Comparison of ENCODE assay signal across 1 cellular context in the genomic region with DNA sequence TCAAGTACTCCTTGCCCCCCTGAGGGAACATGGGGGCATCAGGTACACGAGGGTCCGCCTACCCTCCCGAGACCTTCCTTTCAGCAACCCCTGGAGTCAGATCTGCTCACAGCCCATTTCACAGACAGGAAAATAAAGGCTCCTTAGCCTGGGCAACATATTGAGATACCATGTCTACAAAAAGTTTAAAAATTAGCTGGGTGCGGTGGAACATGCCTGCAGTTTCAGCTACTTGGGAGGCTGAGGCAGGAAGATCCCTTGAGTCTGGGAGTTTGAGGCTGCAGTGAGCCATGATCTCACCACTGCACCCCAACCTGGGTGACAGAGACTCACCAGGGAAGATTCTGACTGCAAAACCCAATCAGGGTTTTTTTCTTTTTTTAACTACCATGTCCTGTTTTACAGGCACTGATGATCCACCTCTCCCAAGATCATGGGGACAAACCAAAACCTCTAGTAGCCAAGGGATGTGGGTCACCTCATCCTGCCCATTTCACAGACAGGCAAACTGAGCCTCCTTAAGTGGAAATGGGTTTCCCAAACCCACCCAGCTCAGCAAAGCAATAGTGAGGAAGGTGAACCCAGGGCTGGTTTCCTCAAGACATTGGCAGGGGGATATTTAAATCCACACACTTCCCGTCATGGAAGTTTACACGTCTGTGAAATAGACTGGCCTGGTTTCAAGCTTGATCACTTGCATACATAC.
TF ChIP-seq lines count a peak whose summit lies in the region.

No MANE protein-coding gene starts in this region.

TF ChIP-seq in HepG2, 621 proteins besides CTCF, POLR2A, EP300 and RAD21 (continues in another document):
- TF ChIP-seq ZNF550 (CRISPR knock-in tag; IDR thresholded peaks at IDR 0.05; ENCODE audit: borderline replicate concordance): no peak
- no peak for TF ChIP-seq ZNF713 (CRISPR knock-in tag; IDR thresholded peaks at IDR 0.05)
- TF ChIP-seq, protein P1, sequence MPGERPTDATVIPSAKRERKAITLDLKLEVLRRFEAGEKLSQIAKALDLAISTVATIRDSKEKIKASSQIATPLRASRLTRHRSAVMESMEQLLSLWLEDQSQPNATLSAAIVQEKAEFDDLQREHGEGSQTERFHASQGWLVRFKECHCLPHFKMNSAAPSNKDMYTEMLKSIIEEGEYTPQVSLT (CRISPR knock-in tag; IDR thresholded peaks at IDR 0.05; ENCODE audit: borderline replicate concordance, low read depth): no peak
- TF ChIP-seq ADNP (CRISPR knock-in tag; IDR thresholded peaks at IDR 0.05): peak; percentile 23; the same call in 1 of the 2 replicates
- TF ChIP-seq KAT7 (CRISPR knock-in tag; IDR thresholded peaks at IDR 0.05; ENCODE audit: borderline replicate concordance): no peak
- no peak for TF ChIP-seq POLR2AphosphoS5 (IDR thresholded peaks at IDR 0.05; ENCODE audit: low read depth, low read length)
- TF ChIP-seq PHB2 (IDR thresholded peaks at IDR 0.05; ENCODE audit: partially characterized antibody): no peak
- no peak for TF ChIP-seq HOXD1 (CRISPR knock-in tag; IDR thresholded peaks at IDR 0.05)
- TF ChIP-seq ZNF280B (CRISPR knock-in tag; IDR thresholded peaks at IDR 0.05; ENCODE audit: borderline replicate concordance): no peak
- TF ChIP-seq ZNF121 (CRISPR knock-in tag; IDR thresholded peaks at IDR 0.05): peak; percentile 74
- no peak for TF ChIP-seq DBP (CRISPR knock-in tag; IDR thresholded peaks at IDR 0.05; ENCODE audit: not compliant biosample characterization)
- TF ChIP-seq, protein P2, sequence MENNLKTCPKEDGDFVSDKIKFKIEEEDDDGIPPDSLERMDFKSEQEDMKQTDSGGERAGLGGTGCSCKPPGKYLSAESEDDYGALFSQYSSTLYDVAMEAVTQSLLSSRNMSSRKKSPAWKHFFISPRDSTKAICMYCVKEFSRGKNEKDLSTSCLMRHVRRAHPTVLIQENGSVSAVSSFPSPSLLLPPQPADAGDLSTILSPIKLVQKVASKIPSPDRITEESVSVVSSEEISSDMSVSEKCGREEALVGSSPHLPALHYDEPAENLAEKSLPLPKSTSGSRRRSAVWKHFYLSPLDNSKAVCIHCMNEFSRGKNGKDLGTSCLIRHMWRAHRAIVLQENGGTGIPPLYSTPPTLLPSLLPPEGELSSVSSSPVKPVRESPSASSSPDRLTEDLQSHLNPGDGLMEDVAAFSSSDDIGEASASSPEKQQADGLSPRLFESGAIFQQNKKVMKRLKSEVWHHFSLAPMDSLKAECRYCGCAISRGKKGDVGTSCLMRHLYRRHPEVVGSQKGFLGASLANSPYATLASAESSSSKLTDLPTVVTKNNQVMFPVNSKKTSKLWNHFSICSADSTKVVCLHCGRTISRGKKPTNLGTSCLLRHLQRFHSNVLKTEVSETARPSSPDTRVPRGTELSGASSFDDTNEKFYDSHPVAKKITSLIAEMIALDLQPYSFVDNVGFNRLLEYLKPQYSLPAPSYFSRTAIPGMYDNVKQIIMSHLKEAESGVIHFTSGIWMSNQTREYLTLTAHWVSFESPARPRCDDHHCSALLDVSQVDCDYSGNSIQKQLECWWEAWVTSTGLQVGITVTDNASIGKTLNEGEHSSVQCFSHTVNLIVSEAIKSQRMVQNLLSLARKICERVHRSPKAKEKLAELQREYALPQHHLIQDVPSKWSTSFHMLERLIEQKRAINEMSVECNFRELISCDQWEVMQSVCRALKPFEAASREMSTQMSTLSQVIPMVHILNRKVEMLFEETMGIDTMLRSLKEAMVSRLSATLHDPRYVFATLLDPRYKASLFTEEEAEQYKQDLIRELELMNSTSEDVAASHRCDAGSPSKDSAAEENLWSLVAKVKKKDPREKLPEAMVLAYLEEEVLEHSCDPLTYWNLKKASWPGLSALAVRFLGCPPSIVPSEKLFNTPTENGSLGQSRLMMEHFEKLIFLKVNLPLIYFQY (CRISPR knock-in tag; IDR thresholded peaks at IDR 0.05; ENCODE audit: borderline replicate concordance): no peak
- TF ChIP-seq, protein P3, sequence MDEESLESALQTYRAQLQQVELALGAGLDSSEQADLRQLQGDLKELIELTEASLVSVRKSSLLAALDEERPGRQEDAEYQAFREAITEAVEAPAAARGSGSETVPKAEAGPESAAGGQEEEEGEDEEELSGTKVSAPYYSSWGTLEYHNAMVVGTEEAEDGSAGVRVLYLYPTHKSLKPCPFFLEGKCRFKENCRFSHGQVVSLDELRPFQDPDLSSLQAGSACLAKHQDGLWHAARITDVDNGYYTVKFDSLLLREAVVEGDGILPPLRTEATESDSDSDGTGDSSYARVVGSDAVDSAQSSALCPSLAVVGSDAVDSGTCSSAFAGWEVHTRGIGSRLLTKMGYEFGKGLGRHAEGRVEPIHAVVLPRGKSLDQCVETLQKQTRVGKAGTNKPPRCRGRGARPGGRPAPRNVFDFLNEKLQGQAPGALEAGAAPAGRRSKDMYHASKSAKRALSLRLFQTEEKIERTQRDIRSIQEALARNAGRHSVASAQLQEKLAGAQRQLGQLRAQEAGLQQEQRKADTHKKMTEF (CRISPR knock-in tag; IDR thresholded peaks at IDR 0.05): no peak
- TF ChIP-seq CHD4 (IDR thresholded peaks at IDR 0.05; ENCODE audit: borderline replicate concordance, low read length): peak; percentile 75; the same call in 1 of the 2 replicates
- TF ChIP-seq POGK (CRISPR knock-in tag; conservative IDR thresholded peaks at IDR 0.05): no peak
- no peak for TF ChIP-seq MEIS1 (CRISPR knock-in tag; IDR thresholded peaks at IDR 0.05; ENCODE audit: borderline replicate concordance)
- no peak for TF ChIP-seq RARG (CRISPR knock-in tag; IDR thresholded peaks at IDR 0.05; ENCODE audit: low read depth)
- no peak for TF ChIP-seq HOMEZ (CRISPR knock-in tag; IDR thresholded peaks at IDR 0.05; ENCODE audit: low read depth)
- TF ChIP-seq, protein P4, sequence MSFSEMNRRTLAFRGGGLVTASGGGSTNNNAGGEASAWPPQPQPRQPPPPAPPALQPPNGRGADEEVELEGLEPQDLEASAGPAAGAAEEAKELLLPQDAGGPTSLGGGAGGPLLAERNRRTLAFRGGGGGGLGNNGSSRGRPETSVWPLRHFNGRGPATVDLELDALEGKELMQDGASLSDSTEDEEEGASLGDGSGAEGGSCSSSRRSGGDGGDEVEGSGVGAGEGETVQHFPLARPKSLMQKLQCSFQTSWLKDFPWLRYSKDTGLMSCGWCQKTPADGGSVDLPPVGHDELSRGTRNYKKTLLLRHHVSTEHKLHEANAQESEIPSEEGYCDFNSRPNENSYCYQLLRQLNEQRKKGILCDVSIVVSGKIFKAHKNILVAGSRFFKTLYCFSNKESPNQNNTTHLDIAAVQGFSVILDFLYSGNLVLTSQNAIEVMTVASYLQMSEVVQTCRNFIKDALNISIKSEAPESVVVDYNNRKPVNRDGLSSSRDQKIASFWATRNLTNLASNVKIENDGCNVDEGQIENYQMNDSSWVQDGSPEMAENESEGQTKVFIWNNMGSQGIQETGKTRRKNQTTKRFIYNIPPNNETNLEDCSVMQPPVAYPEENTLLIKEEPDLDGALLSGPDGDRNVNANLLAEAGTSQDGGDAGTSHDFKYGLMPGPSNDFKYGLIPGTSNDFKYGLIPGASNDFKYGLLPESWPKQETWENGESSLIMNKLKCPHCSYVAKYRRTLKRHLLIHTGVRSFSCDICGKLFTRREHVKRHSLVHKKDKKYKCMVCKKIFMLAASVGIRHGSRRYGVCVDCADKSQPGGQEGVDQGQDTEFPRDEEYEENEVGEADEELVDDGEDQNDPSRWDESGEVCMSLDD (CRISPR knock-in tag; IDR thresholded peaks at IDR 0.05; ENCODE audit: borderline replicate concordance): no peak
- TF ChIP-seq ZSCAN31 (CRISPR knock-in tag; IDR thresholded peaks at IDR 0.05; ENCODE audit: low read depth): no peak
- TF ChIP-seq, protein P5, sequence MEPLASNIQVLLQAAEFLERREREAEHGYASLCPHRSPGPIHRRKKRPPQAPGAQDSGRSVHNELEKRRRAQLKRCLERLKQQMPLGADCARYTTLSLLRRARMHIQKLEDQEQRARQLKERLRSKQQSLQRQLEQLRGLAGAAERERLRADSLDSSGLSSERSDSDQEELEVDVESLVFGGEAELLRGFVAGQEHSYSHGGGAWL (CRISPR knock-in tag; IDR thresholded peaks at IDR 0.05): no peak
- TF ChIP-seq JUND (CRISPR knock-in tag; IDR thresholded peaks at IDR 0.05): no peak
- no peak for TF ChIP-seq RBM39 (IDR thresholded peaks at IDR 0.05; ENCODE audit: low read depth, low read length, poor library complexity, severe bottlenecking)
- 0 out of 2 replicates have a peak, but pooled peaks have one; percentile 30 for TF ChIP-seq NFKB2 (CRISPR knock-in tag; IDR thresholded peaks at IDR 0.05; ENCODE audit: borderline replicate concordance)
- no peak for TF ChIP-seq ZNF704 (CRISPR knock-in tag; IDR thresholded peaks at IDR 0.05; ENCODE audit: borderline replicate concordance)
- no peak for TF ChIP-seq MLLT10 (CRISPR knock-in tag; IDR thresholded peaks at IDR 0.05)
- no peak for TF ChIP-seq FUBP1 (CRISPR knock-in tag; IDR thresholded peaks at IDR 0.05; ENCODE audit: borderline replicate concordance)
- TF ChIP-seq ZBTB44 (CRISPR knock-in tag; IDR thresholded peaks at IDR 0.05): no peak
